8 cellular contexts compared by ENCODE assay signal in genomic region chr1:163561570-163562295, GRCh38.
DNase-seq lines count a peak whose midpoint lies in the region; ATAC-seq and TF ChIP-seq lines count a peak whose summit lies in the region.

No MANE protein-coding gene starts in this region.

- no peak overlapping the region for H2AFZ ChIP-seq in KMS-11 (ENCODE audit: low read depth)

- H3K9me3 Mint-ChIP-seq in CD4-positive, alpha-beta memory T cell, result peaks cover 0 to 2% (median 0%) of the 10 kb centered on the region in 8 donors

- H4K20me1 ChIP-seq in KMS-11 (ENCODE audit: insufficient read depth), result no peaks in the 10 kb centered on the region

- intact Hi-C loops in thyroid gland (cut with DNase I), result no loop called here
- intact Hi-C loops in CD4-positive, alpha-beta memory T cell (cut with micrococcal nuclease), result no loop called here

- TF ChIP-seq CTCF in KMS-11 (conservative IDR thresholded peaks at IDR 0.05; ENCODE audit: low read depth, low read length) (peak; percentile 54), thyroid gland (IDR thresholded peaks at IDR 0.05) (no peak)

- H3K27ac ChIP-seq in KMS-11 (no peak overlapping the region), thyroid gland (no peak overlapping the region)
- no peak overlapping the region for H3K27ac ChIP-seq in CD4-positive, alpha-beta memory T cell (ENCODE audit: low read depth, low read length)

- H3K4me3 ChIP-seq in KMS-11 (IDR thresholded peaks at IDR 0.05; ENCODE audit: insufficient read depth, low read depth, low read length) (no peak overlapping the region), thyroid gland (replicated peaks in 1 of 3) (no peak overlapping the region)
- H3K4me3 ChIP-seq in CD4-positive, alpha-beta memory T cell (ENCODE audit: low read length in 2 of 2), result no peak overlapping the region

- H3K27me3 Mint-ChIP-seq in CD4-positive, alpha-beta memory T cell, result no peaks in the 10 kb centered on the region

- DNase-seq in AG08395 (ENCODE audit: low spot score) (peak; percentile 40), SKM-1 treated with dmso at 0.1 percent for 144 hours (lab: John Stamatoyannopoulos, UW; ENCODE audit: unreplicated experiment) (peak; percentile 15), iris pigment epithelial cell (ENCODE audit: low read depth) (peak; percentile 29), thyroid gland (no peak), NCI-H226 (no peak)
- no peak for DNase-seq in CD4-positive, alpha-beta memory T cell

- no peak overlapping the region for H3K9ac ChIP-seq in KMS-11

- H3K4me1 ChIP-seq in KMS-11 (ENCODE audit: low read depth, poor library complexity, severe bottlenecking) (peaks cover 21% of the 10 kb centered on the region), thyroid gland (no peaks in the 10 kb centered on the region)
- no peaks in the 10 kb centered on the region for H3K4me1 ChIP-seq in CD4-positive, alpha-beta memory T cell (ENCODE audit: insufficient read depth, low read length)

- no peak for TF ChIP-seq POLR2A in thyroid gland (IDR thresholded peaks at IDR 0.05)

- no peak overlapping the region for H3K27ac Mint-ChIP-seq in CD4-positive, alpha-beta memory T cell

- no peaks in the 10 kb centered on the region for H3K9me3 ChIP-seq in thyroid gland
- no peaks in the 10 kb centered on the region for H3K9me3 ChIP-seq in CD4-positive, alpha-beta memory T cell (ENCODE audit: control insufficient read depth in 1 of 2, low read length in 2 of 2)

- POLR2A ChIA-PET in CD4-positive, alpha-beta memory T cell (lab: Charles Lee; ENCODE audit: partially characterized antibody), result no interaction called here

- no peaks in the 10 kb centered on the region for H3K36me3 Mint-ChIP-seq in CD4-positive, alpha-beta memory T cell

- 45 to 46% methylated on average over 3 of the region's 3 CpGs for WGBS in thyroid gland, 2 donors

- ATAC-seq in GM19023 (IDR thresholded peaks at IDR 0.05; ENCODE audit: unreplicated experiment), result no peak

- no peaks in the 10 kb centered on the region for H3K27me3 ChIP-seq in KMS-11 (ENCODE audit: insufficient read depth, low read depth)
- no peaks in the 10 kb centered on the region for H3K27me3 ChIP-seq in thyroid gland
- no peaks in the 10 kb centered on the region for H3K27me3 ChIP-seq in CD4-positive, alpha-beta memory T cell (ENCODE audit: insufficient read depth, low read length)

- H3K36me3 ChIP-seq in KMS-11 (ENCODE audit: insufficient read depth) (no peaks in the 10 kb centered on the region), thyroid gland (no peaks in the 10 kb centered on the region)
- H3K36me3 ChIP-seq in CD4-positive, alpha-beta memory T cell (ENCODE audit: insufficient read depth, low read length), result no peaks in the 10 kb centered on the region

- H3K4me3 Mint-ChIP-seq in CD4-positive, alpha-beta memory T cell, result no peak overlapping the region

- CTCF ChIA-PET in CD4-positive, alpha-beta memory T cell (lab: Charles Lee; ENCODE audit: partially characterized antibody), result no interaction called here

- no peak overlapping the region for H3K4me2 ChIP-seq in KMS-11

- no peaks in the 10 kb centered on the region for H3K79me2 ChIP-seq in KMS-11 (ENCODE audit: insufficient read depth, low read depth)

- no peaks in the 10 kb centered on the region for H3K4me1 Mint-ChIP-seq in CD4-positive, alpha-beta memory T cell

Comparison
In these comparisons a context has a peak if more than half of its experiments do, and no peak if none do; other contexts are left out.
1. DNase-seq: peak in AG08395 (single experiment), SKM-1 treated with dmso at 0.1 percent for 144 hours (single experiment) and iris pigment epithelial cell (single experiment); none in thyroid gland (0 of 2), CD4-positive, alpha-beta memory T cell (0 of 5) and NCI-H226 (single experiment).